ENCODE assay signal across 28 cellular contexts in the genomic region with DNA sequence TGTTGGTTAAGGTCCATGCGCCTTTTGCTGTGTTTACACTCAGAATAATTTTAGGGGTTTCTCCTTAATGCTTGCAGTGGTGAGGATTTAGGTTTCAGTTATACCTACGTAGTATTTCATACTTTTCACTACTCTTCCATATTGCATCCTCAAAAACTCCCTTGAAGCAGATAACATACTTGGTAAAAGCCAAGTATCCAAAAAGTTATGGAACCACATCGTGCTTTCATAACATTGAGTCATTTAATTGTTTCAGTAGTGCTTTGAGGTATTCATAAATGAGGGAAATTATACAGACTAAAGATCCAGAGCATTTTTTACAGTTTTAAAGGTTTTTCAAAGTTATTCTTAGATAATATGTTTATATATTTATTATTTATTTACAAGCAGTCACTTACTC. TPM values are rescaled to one million over a fixed set of nuclear protein-coding genes. Genes with fewer than 3 reads are reported as not detected.
DNase-seq lines count a peak whose midpoint lies in the region; ATAC-seq and TF ChIP-seq lines count a peak whose summit lies in the region.
"Had no signal": no experiment of that assay in that cellular context is flagged by ENCODE, and none has a peak within 500 bp of the region (broad histone marks: within the 10 kb centered on the region; RNA-seq: fewer than 3 reads in every experiment).

No MANE protein-coding gene starts in this region.

- H3K56ac ChIP-seq in IMR-90 (ENCODE audit: extremely low read depth, insufficient read depth, low read length): no peak overlapping the region

- H2AK5ac ChIP-seq in IMR-90 (ENCODE audit: low read depth, low read length): no peak overlapping the region

- peak overlapping the region; percentile 60 for H3K4me3 Mint-ChIP-seq in T-helper 2 cell treated with Interferon-gamma antibody and Interleukin-4, amounts not matched to agents 5 μg/mL and 100 μg/mL, for 36 hours
- H3K4me3 Mint-ChIP-seq in activated naive CD8-positive, alpha-beta T cell treated with anti-CD3 and anti-CD28 coated beads, Interleukin-2, amount 50 U/mL, for 24 hours: no peak overlapping the region
- H3K4me3 Mint-ChIP-seq: B cell; neural progenitor cell; stimulated activated naive B cell treated with anti-CD40 and anti-IgM and Interleukin-4, amounts not matched to agents 10 μg/mL and 1 μg/mL and 100 μg/mL, for 72 hours had no signal

- H2BK15ac ChIP-seq in IMR-90 (ENCODE audit: low read depth, low read length): no peak overlapping the region

- H3K27ac Mint-ChIP-seq in T-helper 2 cell treated with Interferon-gamma antibody and Interleukin-4, amounts not matched to agents 5 μg/mL and 100 μg/mL, for 36 hours: peak overlapping the region; percentile 56
- H3K27ac Mint-ChIP-seq in activated naive CD8-positive, alpha-beta T cell treated with anti-CD3 and anti-CD28 coated beads, Interleukin-2, amount 50 U/mL, for 24 hours: peak overlapping the region; percentile 37
- H3K27ac Mint-ChIP-seq: B cell; neural progenitor cell; progenitor cell of endocrine pancreas; stimulated activated naive B cell treated with anti-CD40 and anti-IgM and Interleukin-4, amounts not matched to agents 10 μg/mL and 1 μg/mL and 100 μg/mL, for 72 hours had no signal

- H3K4ac ChIP-seq in IMR-90 (ENCODE audit: low read depth, low read length): 0 out of 2 replicates have a peak overlapping the region, but pooled peaks have one; percentile 8

- H2AFZ ChIP-seq in IMR-90 (replicated peaks; ENCODE audit: low read length, poor library complexity): no peak overlapping the region
- H2AFZ ChIP-seq: neural progenitor cell had no signal

- H3K14ac ChIP-seq in IMR-90 (replicated peaks; ENCODE audit: low read depth, low read length): no peak overlapping the region

- no peak for TF ChIP-seq CTCF in IMR-90 (conservative IDR thresholded peaks at IDR 0.05; ENCODE audit: low read depth, low read length)
- TF ChIP-seq CTCF in sigmoid colon (IDR thresholded peaks at IDR 0.05): no peak

- no peak overlapping the region for H4K5ac ChIP-seq in IMR-90 (ENCODE audit: low read depth, low read length)

- H4K20me1 ChIP-seq in IMR-90 (ENCODE audit: insufficient read depth, low read length): no peaks in the 10 kb centered on the region; the same call in 1 of the 2 replicates

- H3K4me1 Mint-ChIP-seq in T-helper 2 cell treated with Interferon-gamma antibody and Interleukin-4, amounts not matched to agents 5 μg/mL and 100 μg/mL, for 36 hours (ENCODE audit: low read depth): peaks cover 60% of the 10 kb centered on the region
- peaks cover 71% of the 10 kb centered on the region for H3K4me1 Mint-ChIP-seq in activated naive CD8-positive, alpha-beta T cell treated with anti-CD3 and anti-CD28 coated beads, Interleukin-2, amount 50 U/mL, for 24 hours

- H2BK20ac ChIP-seq in IMR-90 (ENCODE audit: low read depth, low read length): peak overlapping the region; percentile 35; the same call in 1 of the 2 replicates

- H3K27me3 ChIP-seq in IMR-90 (ENCODE audit: control insufficient read depth, insufficient read depth, low read length) (no peaks in the 10 kb centered on the region), sigmoid colon (no peaks in the 10 kb centered on the region), right cardiac atrium (ENCODE audit: control insufficient read depth, insufficient read depth) (no peaks in the 10 kb centered on the region)
- H3K27me3 ChIP-seq: breast epithelium, gastroesophageal sphincter had no signal

- no peak for TF ChIP-seq EP300 in sigmoid colon (IDR thresholded peaks at IDR 0.05)

- H3K9ac ChIP-seq in IMR-90 (ENCODE audit: low read depth, low read length): no peak overlapping the region
- H3K9ac ChIP-seq: neural progenitor cell had no signal

- H3K4me1 ChIP-seq in IMR-90 (ENCODE audit: control insufficient read depth, insufficient read depth, low read length) (peaks cover 20% of the 10 kb centered on the region), sigmoid colon (peaks cover 0 to 75% (median 61%) of the 10 kb centered on the region in 4 donors), right cardiac atrium (ENCODE audit: control insufficient read depth, insufficient read depth, low read length) (no peaks in the 10 kb centered on the region)

- intact Hi-C loops in IMR-90 (cut with micrococcal nuclease) (loop anchor here (2.0 to 5.0 kb wide), 2 partner anchors 182 to 268 kb away; no protein-coding TSS in a partner anchor), sigmoid colon (cut with DNase I) (loop anchor here (2.0 to 10.0 kb wide), 2 partner anchors 200 to 360 kb away; no protein-coding TSS in a partner anchor), right cardiac atrium (cut with DNase I) (loop anchor here (5.0 to 10.0 kb wide), 4 partner anchors 197 to 350 kb away; no protein-coding TSS in a partner anchor)

- no peaks in the 10 kb centered on the region for H3K36me3 ChIP-seq in IMR-90 (ENCODE audit: control insufficient read depth, insufficient read depth, low read length)
- no peaks in the 10 kb centered on the region for H3K36me3 ChIP-seq in sigmoid colon
- H3K36me3 ChIP-seq: breast epithelium, gastroesophageal sphincter, neural progenitor cell had no signal

- no peak for DNase-seq in T-helper 2 cell treated with Interferon-gamma antibody and Interleukin-4, amounts not matched to agents 5 μg/mL and 100 μg/mL, for 36 hours (ENCODE audit: low spot score)
- DNase-seq in T-helper 2 cell (no peak), IMR-90 (no peak), sigmoid colon (no peak), right cardiac atrium (no peak), NCI-H1436 treated with DMSO at 0.1 percent for 48 hours (lab: John Stamatoyannopoulos, UW) (no peak), DMS153 (lab: John Stamatoyannopoulos, UW) (no peak)
- DNase-seq in activated naive CD8-positive, alpha-beta T cell treated with anti-CD3 and anti-CD28 coated beads, Interleukin-2, amount 50 U/mL, for 24 hours: no peak
- DNase-seq: activated CD4-positive, alpha-beta T cell treated with anti-CD3 and anti-CD28 coated beads, Interleukin-2, amount 50 U/mL, for 4 hours; activated naive CD8-positive, alpha-beta T cell treated with anti-CD3 and anti-CD28 coated beads, Interleukin-2, amount 10 ng/mL, durations not matched to agents 7 days and 5 days; activated T-cell treated with anti-CD3 and anti-CD28 coated beads, Interleukin-2, amount 50 U/mL, for 1 hour; Caco-2; DND-41; effector memory CD8-positive, alpha-beta T cell; left ventricle myocardium superior; mucosa of descending colon; NCI-H1694; NCI-H2171; NCI-H524 treated with DMSO at 0.1 percent for 48 hours; Right ventricle myocardium superior; small intestine; stimulated activated naive B cell treated with anti-CD40 and anti-IgM and Interleukin-4, amounts not matched to agents 10 μg/mL and 1 μg/mL and 100 μg/mL, for 72 hours had no signal

- no peaks in the 10 kb centered on the region for H3K9me3 Mint-ChIP-seq in T-helper 2 cell treated with Interferon-gamma antibody and Interleukin-4, amounts not matched to agents 5 μg/mL and 100 μg/mL, for 36 hours
- no peaks in the 10 kb centered on the region for H3K9me3 Mint-ChIP-seq in activated naive CD8-positive, alpha-beta T cell treated with anti-CD3 and anti-CD28 coated beads, Interleukin-2, amount 50 U/mL, for 24 hours
- H3K9me3 Mint-ChIP-seq: activated naive CD8-positive, alpha-beta T cell treated with anti-CD3 and anti-CD28 coated beads, Interleukin-2, amount 10 ng/mL, durations not matched to agents 7 days and 5 days; effector memory CD8-positive, alpha-beta T cell; neural progenitor cell; stimulated activated naive B cell treated with anti-CD40 and anti-IgM and Interleukin-4, amounts not matched to agents 10 μg/mL and 1 μg/mL and 100 μg/mL, for 72 hours had no signal

- peaks cover 14% of the 10 kb centered on the region for H3K36me3 Mint-ChIP-seq in T-helper 2 cell treated with Interferon-gamma antibody and Interleukin-4, amounts not matched to agents 5 μg/mL and 100 μg/mL, for 36 hours (ENCODE audit: low read depth)
- peaks cover 3% of the 10 kb centered on the region for H3K36me3 Mint-ChIP-seq in activated naive CD8-positive, alpha-beta T cell treated with anti-CD3 and anti-CD28 coated beads, Interleukin-2, amount 50 U/mL, for 24 hours (ENCODE audit: low read depth)
- H3K36me3 Mint-ChIP-seq: activated naive CD8-positive, alpha-beta T cell treated with anti-CD3 and anti-CD28 coated beads, Interleukin-2, amount 10 ng/mL, durations not matched to agents 7 days and 5 days; neural progenitor cell had no signal

- CTCF ChIA-PET in IMR-90 (lab: Yijun Ruan, JAX): interaction anchor here (0.7 to 3.0 kb wide), 10 partner anchors 11 to 325 kb away, joined by 3 to 21 read pairs (median 4); no protein-coding TSS in a partner anchor

- 0 out of 2 replicates have a peak overlapping the region, but pooled peaks have one; percentile 6 for H3K18ac ChIP-seq in IMR-90 (ENCODE audit: low read depth, low read length)

- in situ Hi-C loops in IMR-90 (cut with MboI; ENCODE audit: low sequenced_read_pairs): loop anchor here (5.0 to 10.0 kb wide), 2 partner anchors 322 to 360 kb away; no protein-coding TSS in a partner anchor

- H3K79me1 ChIP-seq in IMR-90 (ENCODE audit: low read depth in 1 of 2, low read length in 2 of 2): peaks cover 0 to 11% of the 10 kb centered on the region in 2 experiments; a peak in 1 of 4 replicates

- peak overlapping the region; percentile 43 for H2BK5ac ChIP-seq in IMR-90 (ENCODE audit: low read depth, low read length, poor library complexity, severe bottlenecking)

- TF ChIP-seq RAD21 in IMR-90 (IDR thresholded peaks at IDR 0.05; ENCODE audit: low read length): no peak

- H3K4me2 ChIP-seq in IMR-90 (ENCODE audit: low read depth, low read length): no peak overlapping the region
- H3K4me2 ChIP-seq: neural progenitor cell had no signal

- no peak for TF ChIP-seq POLR2A in IMR-90 (IDR thresholded peaks at IDR 0.05; ENCODE audit: low read depth, low read length)
- TF ChIP-seq POLR2A in sigmoid colon (IDR thresholded peaks at IDR 0.05): no peak

- BruUV-seq in IMR-90 (replicated peaks; lab: Mats Ljungman, UMichigan): no TSS peak

- POLR2A ChIA-PET in IMR-90 (lab: Charles Lee; ENCODE audit: unreplicated experiment): no interaction called here

- no peak overlapping the region for H2BK120ac ChIP-seq in IMR-90 (ENCODE audit: low read depth, low read length)

- H3K23ac ChIP-seq in IMR-90 (ENCODE audit: low read depth, low read length): no peak overlapping the region; the same call in 1 of the 2 replicates

- WGBS in IMR-90 (ENCODE audit: extremely low coverage in 2 of 2, insufficient read length in 1 of 2), 2 experiments: no CpG with 5 or more reads among the region's 3 CpGs
- WGBS in sigmoid colon, 2 donors: 91 to 93% methylated on average over 3 of the region's 3 CpGs
- 95% methylated on average over 3 of the region's 3 CpGs for WGBS in right cardiac atrium

- no peaks in the 10 kb centered on the region for H3K9me3 ChIP-seq in IMR-90 (ENCODE audit: control insufficient read depth, insufficient read depth, low read length)
- H3K9me3 ChIP-seq in sigmoid colon: no peaks in the 10 kb centered on the region
- no peaks in the 10 kb centered on the region for H3K9me3 ChIP-seq in right cardiac atrium (ENCODE audit: control insufficient read depth, low read length)
- H3K9me3 ChIP-seq: breast epithelium, Caco-2, gastroesophageal sphincter, mucosa of descending colon had no signal

- H4K8ac ChIP-seq in IMR-90 (ENCODE audit: low read depth in 2 of 2, low read length in 2 of 2): no peak overlapping the region

- no peaks in the 10 kb centered on the region for H3K27me3 Mint-ChIP-seq in T-helper 2 cell treated with Interferon-gamma antibody and Interleukin-4, amounts not matched to agents 5 μg/mL and 100 μg/mL, for 36 hours (ENCODE audit: low read depth)
- H3K27me3 Mint-ChIP-seq in activated naive CD8-positive, alpha-beta T cell treated with anti-CD3 and anti-CD28 coated beads, Interleukin-2, amount 50 U/mL, for 24 hours: no peaks in the 10 kb centered on the region
- H3K27me3 Mint-ChIP-seq: activated naive CD8-positive, alpha-beta T cell treated with anti-CD3 and anti-CD28 coated beads, Interleukin-2, amount 10 ng/mL, durations not matched to agents 7 days and 5 days; effector memory CD8-positive, alpha-beta T cell had no signal

- ATAC-seq in IMR-90 (ENCODE audit: low read depth): no peak
- no peak for ATAC-seq in activated naive CD8-positive, alpha-beta T cell treated with anti-CD3 and anti-CD28 coated beads, Interleukin-2, amount 50 U/mL, for 24 hours
- ATAC-seq in right cardiac atrium: no peak
- ATAC-seq: effector memory CD8-positive, alpha-beta T cell; esophagus mucosa; gastroesophageal sphincter; left ventricle myocardium superior; mucosa of descending colon; stimulated activated naive B cell treated with anti-CD40 and anti-IgM and Interleukin-4, amounts not matched to agents 10 μg/mL and 1 μg/mL and 100 μg/mL, for 72 hours had no signal

- dilution Hi-C loops in IMR-90 (cut with HindIII; ENCODE audit: low sequenced_read_pairs, unreplicated experiment): no loop called here

- peaks cover 5% of the 10 kb centered on the region for H3K9me1 ChIP-seq in IMR-90 (ENCODE audit: insufficient read depth, low read length)

- H3K27ac ChIP-seq in IMR-90 (ENCODE audit: insufficient read depth, low read length): peak overlapping the region; percentile 10; the same call in 1 of the 2 replicates
- H3K27ac ChIP-seq in sigmoid colon: peak overlapping the region in 3 of 4 donors; percentile 97 to 99 (median 98)
- H3K27ac ChIP-seq in right cardiac atrium (ENCODE audit: low read length): no peak overlapping the region
- H3K27ac ChIP-seq: breast epithelium, neural progenitor cell had no signal

- H3K4me3 ChIP-seq in IMR-90 (ENCODE audit: insufficient read depth, low read depth, low read length): no peak overlapping the region
- no peak overlapping the region for H3K4me3 ChIP-seq in sigmoid colon
- no peak overlapping the region for H3K4me3 ChIP-seq in right cardiac atrium (ENCODE audit: low read length)
- H3K4me3 ChIP-seq: breast epithelium, gastroesophageal sphincter, mucosa of descending colon, neural progenitor cell had no signal

- no peak overlapping the region for H2AK9ac ChIP-seq in IMR-90 (replicated peaks; ENCODE audit: low read depth, low read length, poor library complexity)

- H4K91ac ChIP-seq in IMR-90 (ENCODE audit: insufficient read depth, low read depth, low read length): no peak overlapping the region

RNA-seq across cellular contexts. Expression of a gene that starts 4.0 kb away (rescaled TPM):
- total RNA-seq in IMR-90 (2012; rRNA removed) (11.1 and 13.9 TPM in 2 replicates), sigmoid colon (10 to 100 TPM; 37.7 to 95.3 (median 59.9) TPM), right cardiac atrium (10 to 100 TPM; 46.5 to 50.7 (median 47.9) TPM)
- polyA plus RNA-seq in IMR-90 (2012; rRNA removed) (7.3 and 9.7 TPM in 2 replicates), sigmoid colon (1 to 10 TPM; 4.8 to 8.6 (median 7.2) TPM), right cardiac atrium (11.8 TPM)
- 3.4 and 8.9 TPM in 2 replicates for polyA plus RNA-seq in IMR-90 (2012; cell fraction: cytosol; rRNA removed)
- polyA plus RNA-seq in IMR-90 (2012; cell fraction: nucleus; rRNA removed; ENCODE audit: low replicate concordance): 20.5 and 29.3 TPM in 2 replicates
